ENCODE assay signal across 15 cellular contexts in the genomic region with DNA sequence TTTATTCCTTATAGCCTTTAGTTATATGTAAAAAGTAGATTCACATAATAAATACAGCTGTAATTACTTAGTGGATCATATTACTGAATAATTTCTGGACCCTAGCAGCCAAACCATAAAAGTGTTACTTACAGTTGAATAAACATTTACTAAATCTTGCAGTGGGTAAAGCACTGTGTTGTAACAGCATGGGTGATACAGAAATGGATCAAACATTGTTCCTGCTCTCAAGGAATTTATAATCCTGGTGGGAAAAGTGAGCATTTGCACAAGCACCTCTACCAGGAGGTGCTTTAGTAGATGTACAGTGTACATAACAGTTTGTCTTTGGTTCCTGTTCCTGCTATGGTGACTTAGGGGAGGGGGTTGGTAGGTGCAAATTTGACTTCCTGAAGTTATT.
"Had no signal": no experiment of that assay in that cellular context is flagged by ENCODE, and none has a peak within 500 bp of the region (broad histone marks: within the 10 kb centered on the region; RNA-seq: fewer than 3 reads in every experiment).

No MANE protein-coding gene starts in this region.

- H3K27ac ChIP-seq: heart left ventricle, psoas muscle, upper lobe of right lung had no signal

- H3K4me3 Mint-ChIP-seq: activated CD4-positive, alpha-beta memory T cell treated with anti-CD3 and anti-CD28 coated beads, Interleukin-2, amount 10 ng/mL, durations not matched to agents 7 days and 5 days; dendritic cell treated with granulocyte-macrophage colony-stimulating factor and Interleukin-4, amounts not matched to agents 40 ng/mL and 50 ng/mL, for 4 days; neural crest cell; stimulated activated naive CD8-positive, alpha-beta T cell treated with anti-CD3 and anti-CD28 coated beads, Interleukin-15, Interleukin-2, amounts not matched to agents 100 ng/mL and 50 ng/mL, for 24 hours; T-helper 1 cell treated with Interleukin-12 subunit alpha and Interleukin-12 subunit beta and Interleukin-4 antibody, amounts not matched to agents 30 μg/mL and 1 μg/mL, for 36 hours had no signal

- H3K4me3 ChIP-seq: heart left ventricle, psoas muscle, upper lobe of right lung had no signal

- H3K27ac Mint-ChIP-seq: activated CD4-positive, alpha-beta memory T cell treated with anti-CD3 and anti-CD28 coated beads, Interleukin-2, amount 10 ng/mL, durations not matched to agents 7 days and 5 days; dendritic cell treated with granulocyte-macrophage colony-stimulating factor and Interleukin-4, amounts not matched to agents 40 ng/mL and 50 ng/mL, for 4 days; stimulated activated naive CD8-positive, alpha-beta T cell treated with anti-CD3 and anti-CD28 coated beads, Interleukin-15, Interleukin-2, amounts not matched to agents 100 ng/mL and 50 ng/mL, for 24 hours; T-helper 1 cell treated with Interleukin-12 subunit alpha and Interleukin-12 subunit beta and Interleukin-4 antibody, amounts not matched to agents 30 μg/mL and 1 μg/mL, for 36 hours had no signal

- H3K36me3 ChIP-seq: upper lobe of right lung had no signal

- ATAC-seq: heart left ventricle, psoas muscle, sciatic nerve, upper lobe of right lung had no signal

- H3K27me3 Mint-ChIP-seq: activated CD4-positive, alpha-beta memory T cell treated with anti-CD3 and anti-CD28 coated beads, Interleukin-2, amount 10 ng/mL, durations not matched to agents 7 days and 5 days; dendritic cell treated with granulocyte-macrophage colony-stimulating factor and Interleukin-4, amounts not matched to agents 40 ng/mL and 50 ng/mL, for 4 days; stimulated activated naive CD8-positive, alpha-beta T cell treated with anti-CD3 and anti-CD28 coated beads, Interleukin-15, Interleukin-2, amounts not matched to agents 100 ng/mL and 50 ng/mL, for 24 hours had no signal

- H3K27me3 ChIP-seq: heart left ventricle, upper lobe of right lung had no signal

- H3K9me3 ChIP-seq: psoas muscle, upper lobe of right lung had no signal

- H3K9me3 Mint-ChIP-seq: activated CD4-positive, alpha-beta memory T cell treated with anti-CD3 and anti-CD28 coated beads, Interleukin-2, amount 10 ng/mL, durations not matched to agents 7 days and 5 days; dendritic cell treated with granulocyte-macrophage colony-stimulating factor and Interleukin-4, amounts not matched to agents 40 ng/mL and 50 ng/mL, for 4 days had no signal

- DNase-seq: activated CD4-positive, alpha-beta memory T cell treated with anti-CD3 and anti-CD28 coated beads, Interleukin-2, amount 10 ng/mL, durations not matched to agents 7 days and 5 days; activated CD4-positive, alpha-beta T cell treated with anti-CD3 and anti-CD28 coated beads for 4 hours; activated gamma-delta T cell; activated T-cell treated with anti-CD3 and anti-CD28 coated beads, Interleukin-2, amount 50 U/mL, for 48 hours; anterior cingulate cortex; cerebellar nuclear complex; effector memory CD4-positive, alpha-beta T cell; heart left ventricle; psoas muscle; upper lobe of right lung had no signal
